Comparison of ENCODE assay signal across 1 cellular context in the genomic region with DNA sequence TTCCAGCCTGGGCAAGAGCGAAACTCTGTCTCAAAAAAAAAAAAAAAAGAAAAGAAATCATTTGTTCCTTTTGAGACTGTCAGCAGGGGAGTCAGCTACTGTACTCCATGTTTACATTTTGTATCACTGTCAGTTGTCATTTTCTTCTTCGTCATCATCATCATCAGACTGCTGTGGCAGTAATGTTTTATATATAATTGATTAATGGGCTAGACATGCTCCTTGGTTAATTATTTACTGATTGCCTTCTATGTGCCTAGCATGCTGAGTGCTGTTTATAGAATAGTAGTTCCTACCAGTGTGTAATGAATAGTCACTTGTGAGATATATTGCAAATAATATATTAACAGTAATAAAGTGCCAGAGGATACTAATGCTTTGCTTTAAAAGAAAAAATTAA.
TF ChIP-seq lines count a peak whose summit lies in the region.

No MANE protein-coding gene starts in this region.

TF ChIP-seq in A549, 52 proteins besides CTCF, POLR2A, EP300 and RAD21 (continued from another document):
- TF ChIP-seq, protein P1, sequence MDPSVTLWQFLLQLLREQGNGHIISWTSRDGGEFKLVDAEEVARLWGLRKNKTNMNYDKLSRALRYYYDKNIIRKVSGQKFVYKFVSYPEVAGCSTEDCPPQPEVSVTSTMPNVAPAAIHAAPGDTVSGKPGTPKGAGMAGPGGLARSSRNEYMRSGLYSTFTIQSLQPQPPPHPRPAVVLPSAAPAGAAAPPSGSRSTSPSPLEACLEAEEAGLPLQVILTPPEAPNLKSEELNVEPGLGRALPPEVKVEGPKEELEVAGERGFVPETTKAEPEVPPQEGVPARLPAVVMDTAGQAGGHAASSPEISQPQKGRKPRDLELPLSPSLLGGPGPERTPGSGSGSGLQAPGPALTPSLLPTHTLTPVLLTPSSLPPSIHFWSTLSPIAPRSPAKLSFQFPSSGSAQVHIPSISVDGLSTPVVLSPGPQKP (IDR thresholded peaks at IDR 0.05; ENCODE audit: low read depth, low read length), result no peak
- TF ChIP-seq JUNB (IDR thresholded peaks at IDR 0.05), result no peak
- TF ChIP-seq, protein P2, sequence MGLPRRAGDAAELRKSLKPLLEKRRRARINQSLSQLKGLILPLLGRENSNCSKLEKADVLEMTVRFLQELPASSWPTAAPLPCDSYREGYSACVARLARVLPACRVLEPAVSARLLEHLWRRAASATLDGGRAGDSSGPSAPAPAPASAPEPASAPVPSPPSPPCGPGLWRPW (IDR thresholded peaks at IDR 0.05), result no peak
- TF ChIP-seq RCOR1 (IDR thresholded peaks at IDR 0.05; ENCODE audit: low read depth, low read length), result no peak
- no peak for TF ChIP-seq FOSB (CRISPR knock-in tag; IDR thresholded peaks at IDR 0.05)
- TF ChIP-seq, protein P3, sequence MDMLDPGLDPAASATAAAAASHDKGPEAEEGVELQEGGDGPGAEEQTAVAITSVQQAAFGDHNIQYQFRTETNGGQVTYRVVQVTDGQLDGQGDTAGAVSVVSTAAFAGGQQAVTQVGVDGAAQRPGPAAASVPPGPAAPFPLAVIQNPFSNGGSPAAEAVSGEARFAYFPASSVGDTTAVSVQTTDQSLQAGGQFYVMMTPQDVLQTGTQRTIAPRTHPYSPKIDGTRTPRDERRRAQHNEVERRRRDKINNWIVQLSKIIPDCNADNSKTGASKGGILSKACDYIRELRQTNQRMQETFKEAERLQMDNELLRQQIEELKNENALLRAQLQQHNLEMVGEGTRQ (IDR thresholded peaks at IDR 0.05), result no peak
- TF ChIP-seq FOSL2 (IDR thresholded peaks at IDR 0.05), result no peak
- TF ChIP-seq FOSL2 (CRISPR knock-in tag; IDR thresholded peaks at IDR 0.05), result no peak
- no peak for TF ChIP-seq NPAS2 (CRISPR knock-in tag; IDR thresholded peaks at IDR 0.05; ENCODE audit: borderline replicate concordance)
- TF ChIP-seq PHF8 (IDR thresholded peaks at IDR 0.05; ENCODE audit: borderline replicate concordance, low read depth), result no peak
- no peak for TF ChIP-seq HOXB13 (CRISPR knock-in tag; IDR thresholded peaks at IDR 0.05; ENCODE audit: low read depth)
- no peak for TF ChIP-seq SREBF2 (IDR thresholded peaks at IDR 0.05)
